8 cellular contexts compared by ENCODE assay signal in genomic region chr7:137847418-137848050, GRCh38.
DNase-seq lines count a peak whose midpoint lies in the region; ATAC-seq and TF ChIP-seq lines count a peak whose summit lies in the region.

No MANE protein-coding gene starts in this region.

- intact Hi-C loops in posterior cingulate gyrus (cut with DNase I) = no loop called here

- H3K4me3 ChIP-seq in GM08714 (ENCODE audit: low read length) (peak overlapping the region; percentile 15; the same call in 1 of the 2 replicates), fibroblast of mammary gland (ENCODE audit: control insufficient read depth, low read depth, low read length) (peak overlapping the region; percentile 58)

- no peak for TF ChIP-seq CTCF in fibroblast of mammary gland (conservative IDR thresholded peaks at IDR 0.05; ENCODE audit: control insufficient read depth, insufficient read depth, low read depth, low read length)

- ATAC-seq in HG03135 (IDR thresholded peaks at IDR 0.05; ENCODE audit: unreplicated experiment) (peak; percentile 10), HG03520 (IDR thresholded peaks at IDR 0.05; ENCODE audit: unreplicated experiment) (no peak), GM18870 (IDR thresholded peaks at IDR 0.05; ENCODE audit: unreplicated experiment) (no peak)

- DNase-seq in fibroblast of mammary gland (ENCODE audit: low read depth) = peak; percentile 44
- peak in 8 of 10 donors; percentile 10 to 87 (median 28) for DNase-seq in posterior cingulate gyrus
- no peak for DNase-seq in SW 1271 (lab: John Stamatoyannopoulos, UW)
- DNase-seq in NCI-H1105 treated with DMSO at 0.1 percent for 48 hours (lab: John Stamatoyannopoulos, UW) = no peak

Comparison
In these comparisons a context has a peak if more than half of its experiments do, and no peak if none do; other contexts are left out.
1. DNase-seq: peak in fibroblast of mammary gland (single experiment) and posterior cingulate gyrus (8 of 10); none in SW 1271 (0 of 2) and NCI-H1105 treated with DMSO at 0.1 percent for 48 hours (single experiment).